ENCODE assay signal across 24 cellular contexts in genomic region chr9:2745560-2746380, GRCh38. TPM values are rescaled to one million over a fixed set of nuclear protein-coding genes. Genes with fewer than 3 reads are reported as not detected.
A peak's percentile ranks its signal among the peaks of the same experiment; 100 is the strongest.
DNase-seq lines count a peak whose midpoint lies in the region; ATAC-seq, FAIRE-seq and TF ChIP-seq lines count a peak whose summit lies in the region.
"Had no signal": no experiment of that assay in that cellular context is flagged by ENCODE, and none has a peak within 500 bp of the region (broad histone marks: within the 10 kb centered on the region; RNA-seq: fewer than 3 reads in every experiment).

No MANE protein-coding gene starts in this region.

- POLR2A ChIA-PET in HepG2 (lab: Yijun Ruan, JAX): no interaction called here

- TF ChIP-seq CTCF in HepG2 (CRISPR knock-in tag; IDR thresholded peaks at IDR 0.05): no peak

- TF ChIP-seq RAD21 in HepG2 (CRISPR knock-in tag; IDR thresholded peaks at IDR 0.05): no peak

- no peak for FAIRE-seq in HepG2 (lab: Jason Lieb, UNC)
- FAIRE-seq: GM18507 had no signal

- CTCF ChIA-PET in HepG2 (lab: Yijun Ruan, JAX; ENCODE audit: low intra/inter-chr PET ratio, low total read pairs): no interaction called here

- peaks cover 0 to 14% (median 11%) of the 10 kb centered on the region in 10 experiments; a peak in 15 of 20 replicates for H3K4me1 ChIP-seq in BLaER1 treated with 17β-estradiol and CSF1 and Interleukin-3, amounts not matched to agents 10 nM and 100 nM
- H3K4me1 ChIP-seq in HUES48 (ENCODE audit: control insufficient read depth, insufficient read depth, low read length) (peaks cover 15% of the 10 kb centered on the region), HepG2 (ENCODE audit: insufficient read depth, low read length) (no peaks in the 10 kb centered on the region)
- H3K4me1 ChIP-seq: sigmoid colon had no signal

- peaks cover 18% of the 10 kb centered on the region for H3K36me3 Mint-ChIP-seq in activated T-helper 17 cell treated with anti-CD3 and anti-CD28 coated beads, Interleukin-2, amount 50 U/mL, for 72 hours (ENCODE audit: low read depth)

- H3K36me3 ChIP-seq in BLaER1 treated with 17β-estradiol and CSF1 and Interleukin-3, amounts not matched to agents 10 nM and 100 nM: peaks cover 31 to 94% (median 75%) of the 10 kb centered on the region in 11 experiments
- H3K36me3 ChIP-seq in HUES48 (ENCODE audit: control insufficient read depth, insufficient read depth, low read length) (peaks cover 15% of the 10 kb centered on the region), HepG2 (replicated peaks in 1 of 2; ENCODE audit: control insufficient read depth in 1 of 2, insufficient read depth in 2 of 2, low read length in 2 of 2) (peaks cover 1 to 5% of the 10 kb centered on the region in 2 experiments; a peak in 1 of 5 replicates)
- H3K36me3 ChIP-seq: left ventricle myocardium inferior, sigmoid colon had no signal

- no peak for TF ChIP-seq POLR2A in HepG2 (IDR thresholded peaks at IDR 0.05; ENCODE audit: insufficient read depth in 1 of 2, low read depth in 2 of 2, low read length in 2 of 2)

- DNase-seq in left kidney (ENCODE audit: low read depth, low spot score) (peak; percentile 74), HepG2 (ENCODE audit: low spot score) (no peak), pons (ENCODE audit: low spot score) (no peak)
- DNase-seq in activated naive CD4-positive, alpha-beta T cell (lab: John Stamatoyannopoulos, UW): no peak
- DNase-seq: activated CD4-positive, alpha-beta T cell treated with anti-CD3 and anti-CD28 coated beads, Interleukin-2, amount 50 U/mL, for 1 hour; CD4-positive, alpha-beta T cell; DND-41; left ventricle myocardium inferior; NCI-H187 treated with DMSO at 0.1 percent for 48 hours; sigmoid colon had no signal

- peak overlapping the region; percentile 47 for H3K27ac Mint-ChIP-seq in activated T-helper 17 cell treated with anti-CD3 and anti-CD28 coated beads, Interleukin-2, amount 50 U/mL, for 72 hours
- H3K27ac Mint-ChIP-seq: activated naive CD8-positive, alpha-beta T cell; CD4-positive, alpha-beta T cell; stimulated activated naive CD8-positive, alpha-beta T cell treated with anti-CD3 and anti-CD28 coated beads, Interleukin-15, Interleukin-2, amounts not matched to agents 100 ng/mL and 50 ng/mL, for 24 hours had no signal

- intact Hi-C loops in HepG2 (cut with micrococcal nuclease; ENCODE audit: unreplicated experiment): no loop called here

- H3K4me3 Mint-ChIP-seq in activated T-helper 17 cell treated with anti-CD3 and anti-CD28 coated beads, Interleukin-2, amount 50 U/mL, for 72 hours: no peak overlapping the region
- H3K4me3 Mint-ChIP-seq: activated naive CD8-positive, alpha-beta T cell; CD4-positive, alpha-beta T cell; stimulated activated naive CD8-positive, alpha-beta T cell treated with anti-CD3 and anti-CD28 coated beads, Interleukin-15, Interleukin-2, amounts not matched to agents 100 ng/mL and 50 ng/mL, for 24 hours had no signal

- peaks cover 0 to 21% (median 15%) of the 10 kb centered on the region in 11 experiments; a peak in 20 of 22 replicates for H3K9me3 ChIP-seq in BLaER1 treated with 17β-estradiol and CSF1 and Interleukin-3, amounts not matched to agents 10 nM and 100 nM (replicated peaks in 1 of 11)
- no peaks in the 10 kb centered on the region for H3K9me3 ChIP-seq in HUES48 (ENCODE audit: control insufficient read depth, insufficient read depth, low read length)
- no peaks in the 10 kb centered on the region for H3K9me3 ChIP-seq in HepG2 (ENCODE audit: low read length)
- H3K9me3 ChIP-seq: sigmoid colon had no signal

- peak overlapping the region in 8 of 11 experiments; percentile 28 to 66 (median 50); a peak in 15 of 22 replicates for H3K4me2 ChIP-seq in BLaER1 treated with 17β-estradiol and CSF1 and Interleukin-3, amounts not matched to agents 10 nM and 100 nM
- H3K4me2 ChIP-seq in HepG2 (ENCODE audit: low read depth, low read length): no peak overlapping the region

- H3K79me2 ChIP-seq in HepG2 (ENCODE audit: insufficient read depth, low read length): no peaks in the 10 kb centered on the region

- 95% methylated on average over 9 of the region's 9 CpGs for WGBS in HepG2 (ENCODE audit: low lambda C conversion rate)

- H3K4me3 ChIP-seq in BLaER1 treated with 17β-estradiol and CSF1 and Interleukin-3, amounts not matched to agents 10 nM and 100 nM: no peak overlapping the region
- H3K4me3 ChIP-seq in HUES48 (ENCODE audit: low read depth, low read length) (no peak overlapping the region), HepG2 (replicated peaks in 1 of 3; ENCODE audit: insufficient read depth in 1 of 3, low read depth in 2 of 3, low read length in 3 of 3) (no peak overlapping the region)
- H3K4me3 ChIP-seq: left ventricle myocardium inferior, sigmoid colon had no signal

- no peak overlapping the region for H2AFZ ChIP-seq in HepG2 (ENCODE audit: low read length)

- no peaks in the 10 kb centered on the region for H4K20me1 ChIP-seq in BLaER1 treated with 17β-estradiol and CSF1 and Interleukin-3, amounts not matched to agents 10 nM and 100 nM
- H4K20me1 ChIP-seq in HepG2 (ENCODE audit: insufficient read depth, low read length): no peaks in the 10 kb centered on the region

- TF ChIP-seq EP300 in HepG2 (IDR thresholded peaks at IDR 0.05; ENCODE audit: low read depth in 2 of 2, low read length in 2 of 2): no peak
- no peak for TF ChIP-seq EP300 in HepG2 (CRISPR knock-in tag; IDR thresholded peaks at IDR 0.05; ENCODE audit: borderline replicate concordance)

- H3K9ac ChIP-seq in BLaER1 treated with 17β-estradiol and CSF1 and Interleukin-3, amounts not matched to agents 10 nM and 100 nM: no peak overlapping the region
- H3K9ac ChIP-seq in HUES48 (ENCODE audit: low read depth, low read length): no peak overlapping the region
- no peak overlapping the region for H3K9ac ChIP-seq in HepG2 (ENCODE audit: insufficient read depth, low read depth, low read length)

- H3K27me3 ChIP-seq in BLaER1 treated with 17β-estradiol and CSF1 and Interleukin-3, amounts not matched to agents 10 nM and 100 nM: no peaks in the 10 kb centered on the region
- H3K27me3 ChIP-seq in HUES48 (ENCODE audit: control insufficient read depth, insufficient read depth, low read length) (no peaks in the 10 kb centered on the region), HepG2 (ENCODE audit: control insufficient read depth in 1 of 2, insufficient read depth in 2 of 2, low read length in 2 of 2) (no peaks in the 10 kb centered on the region)
- H3K27me3 ChIP-seq: sigmoid colon had no signal

- in situ Hi-C loops in HepG2 (cut with HindIII; ENCODE audit: extremely low pct_ligation_motif_present, low pct_unique_long_range_greater_than_20kb): no loop called here

- H3K27ac ChIP-seq in BLaER1 treated with 17β-estradiol and CSF1 and Interleukin-3, amounts not matched to agents 10 nM and 100 nM: 0 out of 22 replicates have a peak overlapping the region, but pooled peaks of 1 of the 11 experiments have one; percentile 26
- H3K27ac ChIP-seq in HUES48 (ENCODE audit: low read depth, low read length) (peak overlapping the region; percentile 24), HepG2 (ENCODE audit: extremely low read length, insufficient read depth, low read length) (no peak overlapping the region)
- H3K27ac ChIP-seq: left ventricle myocardium inferior, sigmoid colon had no signal

- peaks cover 7% of the 10 kb centered on the region for H3K9me3 Mint-ChIP-seq in activated T-helper 17 cell treated with anti-CD3 and anti-CD28 coated beads, Interleukin-2, amount 50 U/mL, for 72 hours
- H3K9me3 Mint-ChIP-seq: stimulated activated naive CD8-positive, alpha-beta T cell treated with anti-CD3 and anti-CD28 coated beads, Interleukin-15, Interleukin-2, amounts not matched to agents 100 ng/mL and 50 ng/mL, for 24 hours had no signal

- H3K27me3 Mint-ChIP-seq in activated T-helper 17 cell treated with anti-CD3 and anti-CD28 coated beads, Interleukin-2, amount 50 U/mL, for 72 hours: no peaks in the 10 kb centered on the region
- H3K27me3 Mint-ChIP-seq: activated naive CD8-positive, alpha-beta T cell; CD4-positive, alpha-beta T cell; stimulated activated naive CD8-positive, alpha-beta T cell treated with anti-CD3 and anti-CD28 coated beads, Interleukin-15, Interleukin-2, amounts not matched to agents 100 ng/mL and 50 ng/mL, for 24 hours had no signal

- no peaks in the 10 kb centered on the region for H3K4me1 Mint-ChIP-seq in activated T-helper 17 cell treated with anti-CD3 and anti-CD28 coated beads, Interleukin-2, amount 50 U/mL, for 72 hours

- no TSS peak for BruUV-seq in HepG2 (replicated peaks; lab: Mats Ljungman, UMichigan)

- no peak for ATAC-seq in activated T-helper 17 cell treated with anti-CD3 and anti-CD28 coated beads, Interleukin-2, amount 50 U/mL, for 72 hours (replicated peaks)
- no peak for ATAC-seq in HepG2
- no peak for ATAC-seq in GM19452 (IDR thresholded peaks at IDR 0.05; ENCODE audit: unreplicated experiment)

TF ChIP-seq in HepG2, 621 proteins besides CTCF, POLR2A, EP300 and RAD21 (continues in another document):
- no peak for TF ChIP-seq ZNF296 (CRISPR knock-in tag; conservative IDR thresholded peaks at IDR 0.05)
- TF ChIP-seq XRCC5 (optimal IDR thresholded peaks at IDR 0.05; ENCODE audit: low read length): no peak
- TF ChIP-seq HOXA5 (CRISPR knock-in tag; IDR thresholded peaks at IDR 0.05): no peak
- no peak for TF ChIP-seq SOX6 (IDR thresholded peaks at IDR 0.05)
- TF ChIP-seq SOX6 (CRISPR knock-in tag; IDR thresholded peaks at IDR 0.05): no peak

RNA-seq across cellular contexts. Expression of gene KCNV2, which starts 28.5 kb away (rescaled TPM):
- total RNA-seq in activated T-helper 17 cell treated with anti-CD3 and anti-CD28 coated beads, Interleukin-2, amount 50 U/mL, for 72 hours: not detected
- not detected in 2 replicates for total RNA-seq in HepG2 (2016; rRNA removed; fragmentation: Illumina TruSeq; extraction: Trizol)
- total RNA-seq in HepG2 (2016; cell fraction: cytosol; rRNA removed; fragmentation: Illumina TruSeq; extraction: Trizol; ENCODE audit: low read depth): not detected in 2 replicates
- not detected in 2 replicates for total RNA-seq in HepG2 (2016; cell fraction: insoluble cytoplasmic fraction; rRNA removed; fragmentation: Illumina TruSeq; extraction: Trizol)
- not detected in 2 replicates for total RNA-seq in HepG2 (2016; cell fraction: membrane; rRNA removed; fragmentation: Illumina TruSeq; extraction: Trizol)
- total RNA-seq in HepG2 (2016; cell fraction: nucleus; rRNA removed; fragmentation: Illumina TruSeq; extraction: Trizol): not detected in 2 replicates
- not detected in 2 replicates for polyA plus RNA-seq in HepG2 (2011; rRNA removed)
- not detected in 2 replicates for polyA plus RNA-seq in HepG2 (2011; cell fraction: cytosol; rRNA removed)
- not detected in 2 replicates for polyA plus RNA-seq in HepG2 (2011; cell fraction: nucleus; rRNA removed)
- 0.09 TPM in 1 of 2 replicates, not detected in the other for polyA plus RNA-seq in HepG2 (2012)
- not detected in 2 replicates for polyA plus RNA-seq in HepG2 (2016; cell fraction: cytosol; fragmentation: Illumina TruSeq; extraction: Trizol; ENCODE audit: low read depth)
- polyA plus RNA-seq in HepG2 (2016; cell fraction: insoluble cytoplasmic fraction; fragmentation: Illumina TruSeq; extraction: Trizol; ENCODE audit: low read depth): not detected in 2 replicates
- not detected in 2 replicates for polyA plus RNA-seq in HepG2 (2016; cell fraction: membrane; fragmentation: Illumina TruSeq; extraction: Trizol; ENCODE audit: low read depth)
- not detected in 2 replicates for polyA plus RNA-seq in HepG2 (2016; cell fraction: nucleus; fragmentation: Illumina TruSeq; extraction: Trizol; ENCODE audit: insufficient read depth, low read depth)
- polyA minus RNA-seq in HepG2 (2011; rRNA and poly(A)+ RNA removed; ENCODE audit: low replicate concordance): not detected in 2 replicates
- not detected in 2 replicates for polyA minus RNA-seq in HepG2 (2011; cell fraction: cytosol; rRNA and poly(A)+ RNA removed)
- polyA minus RNA-seq in HepG2 (2011; cell fraction: nucleus; rRNA and poly(A)+ RNA removed): not detected in 2 replicates
- total RNA-seq: CD4-positive, alpha-beta T cell; dermis microvascular lymphatic vessel endothelial cell; H4; left ventricle myocardium inferior; NCI-H460; osteocyte; sigmoid colon; urinary bladder had no signal
- polyA plus RNA-seq: AG04450, esophagus, sigmoid colon, urinary bladder had no signal
